1 cellular context compared by ENCODE assay signal in genomic region chr1:117613249-117613968, GRCh38.
TF ChIP-seq lines count a peak whose summit lies in the region.

No MANE protein-coding gene starts in this region.

TF ChIP-seq in K562, 482 proteins besides CTCF, POLR2A, EP300 and RAD21 (continued from another document and continues in another):
- TF ChIP-seq ZBTB2 (IDR thresholded peaks at IDR 0.05) = peak; percentile 83
- TF ChIP-seq ZNF79 (CRISPR knock-in tag; IDR thresholded peaks at IDR 0.05; ENCODE audit: low read depth) = 0 out of 2 replicates have a peak, but pooled peaks have one; percentile 21
- no peak for TF ChIP-seq PKNOX1 (IDR thresholded peaks at IDR 0.05)
- TF ChIP-seq AFF4 (CRISPR knock-in tag; IDR thresholded peaks at IDR 0.05) = no peak
- no peak for TF ChIP-seq PHTF2 (CRISPR knock-in tag; IDR thresholded peaks at IDR 0.05)
- TF ChIP-seq ZNF780A (CRISPR knock-in tag; IDR thresholded peaks at IDR 0.05) = no peak
- TF ChIP-seq SMARCC2 (IDR thresholded peaks at IDR 0.05; ENCODE audit: low read depth) = peak; percentile 58
- TF ChIP-seq TCFL5 (CRISPR knock-in tag; conservative IDR thresholded peaks at IDR 0.05) = 0 out of 2 replicates have a peak, but pooled peaks have one; percentile 39
- TF ChIP-seq ZBTB8A (IDR thresholded peaks at IDR 0.05; ENCODE audit: partially characterized antibody) = no peak
- TF ChIP-seq NCOR1 (IDR thresholded peaks at IDR 0.05) = peak; percentile 98
- TF ChIP-seq CBX3 (IDR thresholded peaks at IDR 0.05; ENCODE audit: borderline replicate concordance in 1 of 2, low read length in 2 of 2) = 0 out of 3 replicates have a peak, but pooled peaks of 1 of the 2 experiments have one; percentile 14
- TF ChIP-seq KDM5B (IDR thresholded peaks at IDR 0.05; ENCODE audit: insufficient replicate concordance, low read depth, low read length) = no peak
- TF ChIP-seq GTF2B (IDR thresholded peaks at IDR 0.05; ENCODE audit: extremely low read depth, insufficient read length) = no peak
- peak; percentile 69; the same call in 1 of the 2 replicates for TF ChIP-seq ZBTB17 (CRISPR knock-in tag; IDR thresholded peaks at IDR 0.05)
- TF ChIP-seq EWSR1 (IDR thresholded peaks at IDR 0.05; ENCODE audit: borderline replicate concordance, low read depth, partially characterized antibody) = no peak
- no peak for TF ChIP-seq ZBTB49 (CRISPR knock-in tag; IDR thresholded peaks at IDR 0.05; ENCODE audit: borderline replicate concordance)
- TF ChIP-seq KLF16 (IDR thresholded peaks at IDR 0.05) = peak; percentile 98
- peak; percentile 37 for TF ChIP-seq PRDM10 (IDR thresholded peaks at IDR 0.05; ENCODE audit: partially characterized antibody)
- peak in 1 of 3 experiments; percentile 54 for TF ChIP-seq YY1 (IDR thresholded peaks at IDR 0.05; ENCODE audit: borderline replicate concordance in 1 of 3, control insufficient read depth in 1 of 3, extremely low read depth in 1 of 3, insufficient read depth in 3 of 3, insufficient read length in 1 of 3, insufficient replicate concordance in 2 of 3, low read depth in 1 of 3, low read length in 2 of 3)
- no peak for TF ChIP-seq HNRNPL (IDR thresholded peaks at IDR 0.05; ENCODE audit: low read depth, low read length)
- no peak for TF ChIP-seq NR2C1 (IDR thresholded peaks at IDR 0.05)
- no peak for TF ChIP-seq NR2C1 (tag; IDR thresholded peaks at IDR 0.05)
- TF ChIP-seq TBL1XR1 (IDR thresholded peaks at IDR 0.05; ENCODE audit: low read length in 2 of 2) = peak in 1 of 2 experiments; percentile 97; a peak in 3 of 4 replicates
- TF ChIP-seq ZNF133 (CRISPR knock-in tag; IDR thresholded peaks at IDR 0.05) = 0 out of 2 replicates have a peak, but pooled peaks have one; percentile 50
- no peak for TF ChIP-seq SP1 (CRISPR knock-in tag; IDR thresholded peaks at IDR 0.05)
- no peak for TF ChIP-seq MITF (IDR thresholded peaks at IDR 0.05)
- TF ChIP-seq ZNF583 (CRISPR knock-in tag; IDR thresholded peaks at IDR 0.05) = peak; percentile 90
- no peak for TF ChIP-seq PCBP2 (IDR thresholded peaks at IDR 0.05; ENCODE audit: low read depth, low read length, poor library complexity, severe bottlenecking)
- no peak for TF ChIP-seq SETDB1 (IDR thresholded peaks at IDR 0.05; ENCODE audit: low read length)
- TF ChIP-seq NR3C1 (CRISPR knock-in tag; IDR thresholded peaks at IDR 0.05) = no peak
- no peak for TF ChIP-seq BMI1 (IDR thresholded peaks at IDR 0.05; ENCODE audit: low read length)
- 0 out of 4 replicates have a peak, but pooled peaks of 1 of the 2 experiments have one; percentile 22 for TF ChIP-seq ETV6 (IDR thresholded peaks at IDR 0.05; ENCODE audit: borderline replicate concordance in 1 of 2, low read depth in 2 of 2, low read length in 1 of 2)
- no peak for TF ChIP-seq ETV6 (CRISPR knock-in tag; IDR thresholded peaks at IDR 0.05; ENCODE audit: borderline replicate concordance)
- no peak for TF ChIP-seq NFYB (IDR thresholded peaks at IDR 0.05; ENCODE audit: extremely low read depth, insufficient read length)
- no peak for TF ChIP-seq XRCC3 (IDR thresholded peaks at IDR 0.05)
- no peak for TF ChIP-seq FOXK1 (CRISPR knock-in tag; IDR thresholded peaks at IDR 0.05; ENCODE audit: borderline replicate concordance)
- no peak for TF ChIP-seq BRCA1 (IDR thresholded peaks at IDR 0.05)
- no peak for TF ChIP-seq BRCA1 (CRISPR knock-in tag; IDR thresholded peaks at IDR 0.05)
- 0 out of 2 replicates have a peak, but pooled peaks have one; percentile 19 for TF ChIP-seq GTF2E2 (tag; IDR thresholded peaks at IDR 0.05)
- no peak for TF ChIP-seq KAT8 (IDR thresholded peaks at IDR 0.05; ENCODE audit: low read depth)
- TF ChIP-seq ZNF224 (CRISPR knock-in tag; IDR thresholded peaks at IDR 0.05) = no peak
- no peak for TF ChIP-seq REST (CRISPR knock-in tag; IDR thresholded peaks at IDR 0.05; ENCODE audit: low read depth)
- TF ChIP-seq KAT2B (IDR thresholded peaks at IDR 0.05; ENCODE audit: low read depth, low read length) = no peak
